In the genomic region with DNA sequence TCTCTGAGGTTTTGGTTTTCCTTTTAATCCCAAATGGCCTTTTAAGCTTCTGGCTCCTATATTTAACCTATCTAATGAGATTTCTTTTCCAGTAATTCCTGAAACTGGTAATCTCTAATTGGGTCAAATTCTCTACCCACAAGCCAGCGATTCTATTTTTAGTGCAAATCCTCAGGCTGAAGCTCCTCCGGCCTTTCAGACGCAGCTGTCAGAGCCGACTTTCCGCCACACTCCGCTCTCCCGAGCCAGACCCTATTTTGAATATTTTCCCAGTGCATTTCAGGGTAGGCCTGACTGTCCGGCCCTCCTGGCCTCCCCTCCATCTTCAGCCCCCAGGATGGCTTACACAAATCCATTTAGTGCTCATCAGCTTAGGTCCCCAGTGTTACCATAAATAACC, we compare ENCODE assay signal across 18 cellular contexts. TPM values are rescaled to one million over a fixed set of nuclear protein-coding genes. Genes with fewer than 3 reads are reported as not detected.
DNase-seq lines count a peak whose midpoint lies in the region; ATAC-seq and TF ChIP-seq lines count a peak whose summit lies in the region.
"Had no signal": no experiment of that assay in that cellular context is flagged by ENCODE, and none has a peak within 500 bp of the region (broad histone marks: within the 10 kb centered on the region; RNA-seq: fewer than 3 reads in every experiment).

No MANE protein-coding gene starts in this region.

- H3K36me3 ChIP-seq in SJCRH30 (no peaks in the 10 kb centered on the region), gastroesophageal sphincter (no peaks in the 10 kb centered on the region)
- H3K36me3 ChIP-seq: BE2C, prostate gland, uterus had no signal

- TF ChIP-seq CTCF in gastroesophageal sphincter (IDR thresholded peaks at IDR 0.05): no peak
- TF ChIP-seq CTCF in GM13976 (IDR thresholded peaks at IDR 0.05; ENCODE audit: borderline replicate concordance, control extremely low read depth, extremely low read depth, insufficient read depth, missing control alignments): no peak
- TF ChIP-seq CTCF in progenitor cell of endocrine pancreas (IDR thresholded peaks at IDR 0.05; ENCODE audit: unreplicated experiment): no peak

- TF ChIP-seq EP300 in gastroesophageal sphincter (IDR thresholded peaks at IDR 0.05): no peak

- in situ Hi-C loops in GM13976 (cut with MboI; ENCODE audit: low sequenced_read_pairs, unreplicated experiment): no loop called here

- no peak overlapping the region for H3K27ac Mint-ChIP-seq in stimulated activated memory B cell treated with anti-CD40 and anti-IgM and Interleukin-4, amounts not matched to agents 10 μg/mL and 1 μg/mL and 100 μg/mL, for 72 hours
- H3K27ac Mint-ChIP-seq in progenitor cell of endocrine pancreas: no peak overlapping the region
- H3K27ac Mint-ChIP-seq: activated naive CD8-positive, alpha-beta T cell treated with anti-CD3 and anti-CD28 coated beads for 36 hours; activated T-helper 1 cell treated with anti-CD3 and anti-CD28 coated beads, Interleukin-12 subunit alpha, Interleukin-12 subunit beta, Interleukin-2, Interleukin-4 antibody, amounts not matched to agents 30 ng/mL and 10 ng/mL and 1 ng/mL, durations not matched to agents 14 hours and 24 hours and 36 hours; natural killer cell treated with Interleukin-12 subunit alpha and Interleukin-12 subunit beta and Interleukin-15 and Interleukin-18, amount 100 ng/mL, for 72 hours had no signal

- no peak overlapping the region for H3K4me3 Mint-ChIP-seq in stimulated activated memory B cell treated with anti-CD40 and anti-IgM and Interleukin-4, amounts not matched to agents 10 μg/mL and 1 μg/mL and 100 μg/mL, for 72 hours
- no peak overlapping the region for H3K4me3 Mint-ChIP-seq in progenitor cell of endocrine pancreas (ENCODE audit: low read depth)
- H3K4me3 Mint-ChIP-seq: activated naive CD8-positive, alpha-beta T cell treated with anti-CD3 and anti-CD28 coated beads for 36 hours; activated T-helper 1 cell treated with anti-CD3 and anti-CD28 coated beads, Interleukin-12 subunit alpha, Interleukin-12 subunit beta, Interleukin-2, Interleukin-4 antibody, amounts not matched to agents 30 ng/mL and 10 ng/mL and 1 ng/mL, durations not matched to agents 14 hours and 24 hours and 36 hours; natural killer cell treated with Interleukin-12 subunit alpha and Interleukin-12 subunit beta and Interleukin-15 and Interleukin-18, amount 100 ng/mL, for 72 hours had no signal

- no peak overlapping the region for H3K4me3 ChIP-seq in SJCRH30
- peak overlapping the region in 1 of 2 donors; percentile 18 for H3K4me3 ChIP-seq in gastroesophageal sphincter
- H3K4me3 ChIP-seq: body of pancreas, prostate gland, uterus had no signal

- H3K27ac ChIP-seq in SJCRH30: no peak overlapping the region
- H3K27ac ChIP-seq in gastroesophageal sphincter: peak overlapping the region in 3 of 4 donors; percentile 50 to 59 (median 55)
- H3K27ac ChIP-seq: body of pancreas, HL-60, prostate gland, uterus had no signal

- H3K4me1 ChIP-seq in SJCRH30 (peaks cover 12% of the 10 kb centered on the region; the same call in 1 of the 2 replicates), gastroesophageal sphincter (peaks cover 0 to 22% (median 8%) of the 10 kb centered on the region in 3 donors)
- H3K4me1 ChIP-seq: BE2C, body of pancreas, prostate gland had no signal

- H3K9me3 ChIP-seq in SJCRH30 (replicated peaks) (no peaks in the 10 kb centered on the region), gastroesophageal sphincter (peaks cover 0 to 14% (median 0%) of the 10 kb centered on the region in 3 donors)
- H3K9me3 ChIP-seq: BE2C, prostate gland, uterus had no signal

- WGBS in gastroesophageal sphincter (ENCODE audit: low coverage in 1 of 2), 2 donors: 24 to 31% methylated on average over 6 to 8 of the region's 8 CpGs

- H3K36me3 Mint-ChIP-seq in stimulated activated memory B cell treated with anti-CD40 and anti-IgM and Interleukin-4, amounts not matched to agents 10 μg/mL and 1 μg/mL and 100 μg/mL, for 72 hours: no peaks in the 10 kb centered on the region
- no peaks in the 10 kb centered on the region for H3K36me3 Mint-ChIP-seq in progenitor cell of endocrine pancreas (ENCODE audit: insufficient read depth)
- H3K36me3 Mint-ChIP-seq: activated naive CD8-positive, alpha-beta T cell treated with anti-CD3 and anti-CD28 coated beads for 36 hours; natural killer cell treated with Interleukin-12 subunit alpha and Interleukin-12 subunit beta and Interleukin-15 and Interleukin-18, amount 100 ng/mL, for 72 hours had no signal

- peaks cover 31% of the 10 kb centered on the region for H3K27me3 ChIP-seq in SJCRH30
- no peaks in the 10 kb centered on the region for H3K27me3 ChIP-seq in gastroesophageal sphincter
- H3K27me3 ChIP-seq: BE2C, body of pancreas, uterus had no signal

- TF ChIP-seq POLR2A in gastroesophageal sphincter (IDR thresholded peaks at IDR 0.05): no peak

- no peaks in the 10 kb centered on the region for H3K4me1 Mint-ChIP-seq in stimulated activated memory B cell treated with anti-CD40 and anti-IgM and Interleukin-4, amounts not matched to agents 10 μg/mL and 1 μg/mL and 100 μg/mL, for 72 hours
- H3K4me1 Mint-ChIP-seq in progenitor cell of endocrine pancreas (ENCODE audit: low read depth): no peaks in the 10 kb centered on the region
- H3K4me1 Mint-ChIP-seq: activated naive CD8-positive, alpha-beta T cell treated with anti-CD3 and anti-CD28 coated beads for 36 hours had no signal

- DNase-seq in AG20443 (ENCODE audit: low spot score) (peak; percentile 5), SJCRH30 (peak; percentile 30 to 51), myocyte (ENCODE audit: low read depth) (peak; percentile 82), NCI-H69 (lab: John Stamatoyannopoulos, UW) (no peak), GM13976 (ENCODE audit: low spot score) (no peak), progenitor cell of endocrine pancreas (ENCODE audit: low spot score, unreplicated experiment) (no peak)
- DNase-seq: activated naive CD8-positive, alpha-beta T cell treated with anti-CD3 and anti-CD28 coated beads for 36 hours; BE2C; body of pancreas; NCI-H1417; stimulated activated CD4-positive, alpha-beta T cell treated with anti-CD3 and anti-CD28 coated beads, Interleukin-12 subunit alpha, Interleukin-12 subunit beta, amount 100 ng/mL, for 4 hours; uterus had no signal

- ATAC-seq in gastroesophageal sphincter: no peak
- no peak for ATAC-seq in stimulated activated memory B cell treated with anti-CD40 and anti-IgM and Interleukin-4, amounts not matched to agents 10 μg/mL and 1 μg/mL and 100 μg/mL, for 72 hours
- ATAC-seq: body of pancreas; natural killer cell treated with Interleukin-12 subunit alpha and Interleukin-12 subunit beta and Interleukin-15 and Interleukin-18, amount 100 ng/mL, for 72 hours had no signal

- H3K27me3 Mint-ChIP-seq in stimulated activated memory B cell treated with anti-CD40 and anti-IgM and Interleukin-4, amounts not matched to agents 10 μg/mL and 1 μg/mL and 100 μg/mL, for 72 hours: peaks cover 27% of the 10 kb centered on the region
- H3K27me3 Mint-ChIP-seq in progenitor cell of endocrine pancreas: peaks cover 35% of the 10 kb centered on the region

- H3K9me3 Mint-ChIP-seq in stimulated activated memory B cell treated with anti-CD40 and anti-IgM and Interleukin-4, amounts not matched to agents 10 μg/mL and 1 μg/mL and 100 μg/mL, for 72 hours: peaks cover 7% of the 10 kb centered on the region
- peaks cover 7% of the 10 kb centered on the region for H3K9me3 Mint-ChIP-seq in progenitor cell of endocrine pancreas (ENCODE audit: low read depth)
- H3K9me3 Mint-ChIP-seq: activated T-helper 1 cell treated with anti-CD3 and anti-CD28 coated beads, Interleukin-12 subunit alpha, Interleukin-12 subunit beta, Interleukin-2, Interleukin-4 antibody, amounts not matched to agents 30 ng/mL and 10 ng/mL and 1 ng/mL, durations not matched to agents 14 hours and 24 hours and 36 hours; natural killer cell treated with Interleukin-12 subunit alpha and Interleukin-12 subunit beta and Interleukin-15 and Interleukin-18, amount 100 ng/mL, for 72 hours had no signal

RNA-seq across cellular contexts. Expression of a gene that starts 9.7 kb away (rescaled TPM):
- not detected in 2 replicates for total RNA-seq in SJCRH30 (2014; rRNA removed; shearing (Covaris generic))
- 1 to 10 TPM in 1 of 4 donors, under 1 TPM in 3; 0.49 to 1.2 (median 0.72) TPM for total RNA-seq in gastroesophageal sphincter
- total RNA-seq in myocyte: 0.40 and 0.62 TPM in 2 replicates
- polyA plus RNA-seq in myocyte (2012): 0.67 TPM
- total RNA-seq in progenitor cell of endocrine pancreas: 11.3 and 13.6 TPM in 2 replicates

Comparison
In these comparisons a context has a peak if more than half of its experiments do, and no peak if none do; other contexts are left out.
1. DNase-seq: peak in AG20443 (single experiment), SJCRH30 (2 of 2) and myocyte (single experiment); none in NCI-H69 (single experiment), GM13976 (single experiment) and progenitor cell of endocrine pancreas (single experiment).